Comparison of ENCODE assay signal across 1 cellular context in the genomic region with DNA sequence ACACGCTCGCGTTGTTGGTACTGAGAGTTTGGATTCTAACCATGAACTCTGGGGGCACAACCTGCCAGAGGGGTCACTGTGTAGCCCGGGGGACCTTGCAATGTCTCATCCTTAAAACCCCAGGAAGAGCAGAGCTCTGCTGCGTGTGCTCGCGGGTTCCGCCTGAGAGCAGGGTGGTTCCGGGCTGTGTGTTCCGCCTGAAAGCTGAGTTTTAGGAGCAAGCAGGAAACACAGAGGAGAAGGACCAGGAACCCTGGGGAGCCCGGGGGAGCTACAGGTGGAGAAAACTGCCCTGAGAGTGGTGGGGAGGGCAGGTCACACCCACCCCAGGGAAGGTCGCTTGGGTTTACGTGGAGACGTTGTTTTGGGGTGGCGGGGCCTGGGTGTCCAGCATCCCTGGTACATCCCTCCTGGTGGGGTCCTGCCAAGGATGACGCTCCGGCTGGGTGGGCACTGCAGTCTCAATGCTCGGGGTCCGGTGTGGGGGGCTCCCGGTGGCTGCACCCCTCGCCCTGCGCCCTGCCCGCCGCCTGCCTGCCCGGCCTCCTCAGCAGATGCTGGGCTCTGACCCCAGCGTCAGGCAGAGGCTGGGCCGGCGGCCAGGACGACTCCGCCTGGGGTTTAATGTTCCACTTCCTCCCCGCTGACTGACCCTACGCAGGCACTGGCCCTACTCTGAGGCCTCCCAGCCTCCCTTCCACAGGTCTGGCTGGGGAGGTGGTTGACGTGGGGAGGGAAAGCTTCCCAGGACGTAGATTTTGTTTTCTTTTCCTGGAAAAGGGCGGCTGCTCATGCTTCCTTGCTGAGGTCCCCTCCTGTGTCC.
A peak's percentile ranks its signal among the peaks of the same experiment; 100 is the strongest.
TF ChIP-seq lines count a peak whose summit lies in the region.

No MANE protein-coding gene starts in this region.

TF ChIP-seq in HepG2, 621 proteins besides CTCF, POLR2A, EP300 and RAD21:
- TF ChIP-seq SMAD9 (CRISPR knock-in tag; IDR thresholded peaks at IDR 0.05), result no peak
- 0 out of 2 replicates have a peak, but pooled peaks have one; percentile 35 for TF ChIP-seq ZNF768 (CRISPR knock-in tag; IDR thresholded peaks at IDR 0.05)
- TF ChIP-seq UBTF (CRISPR knock-in tag; IDR thresholded peaks at IDR 0.05), result peak; percentile 41; the same call in 1 of the 2 replicates
- no peak for TF ChIP-seq ZNF503 (CRISPR knock-in tag; IDR thresholded peaks at IDR 0.05)
- TF ChIP-seq, protein P1, sequence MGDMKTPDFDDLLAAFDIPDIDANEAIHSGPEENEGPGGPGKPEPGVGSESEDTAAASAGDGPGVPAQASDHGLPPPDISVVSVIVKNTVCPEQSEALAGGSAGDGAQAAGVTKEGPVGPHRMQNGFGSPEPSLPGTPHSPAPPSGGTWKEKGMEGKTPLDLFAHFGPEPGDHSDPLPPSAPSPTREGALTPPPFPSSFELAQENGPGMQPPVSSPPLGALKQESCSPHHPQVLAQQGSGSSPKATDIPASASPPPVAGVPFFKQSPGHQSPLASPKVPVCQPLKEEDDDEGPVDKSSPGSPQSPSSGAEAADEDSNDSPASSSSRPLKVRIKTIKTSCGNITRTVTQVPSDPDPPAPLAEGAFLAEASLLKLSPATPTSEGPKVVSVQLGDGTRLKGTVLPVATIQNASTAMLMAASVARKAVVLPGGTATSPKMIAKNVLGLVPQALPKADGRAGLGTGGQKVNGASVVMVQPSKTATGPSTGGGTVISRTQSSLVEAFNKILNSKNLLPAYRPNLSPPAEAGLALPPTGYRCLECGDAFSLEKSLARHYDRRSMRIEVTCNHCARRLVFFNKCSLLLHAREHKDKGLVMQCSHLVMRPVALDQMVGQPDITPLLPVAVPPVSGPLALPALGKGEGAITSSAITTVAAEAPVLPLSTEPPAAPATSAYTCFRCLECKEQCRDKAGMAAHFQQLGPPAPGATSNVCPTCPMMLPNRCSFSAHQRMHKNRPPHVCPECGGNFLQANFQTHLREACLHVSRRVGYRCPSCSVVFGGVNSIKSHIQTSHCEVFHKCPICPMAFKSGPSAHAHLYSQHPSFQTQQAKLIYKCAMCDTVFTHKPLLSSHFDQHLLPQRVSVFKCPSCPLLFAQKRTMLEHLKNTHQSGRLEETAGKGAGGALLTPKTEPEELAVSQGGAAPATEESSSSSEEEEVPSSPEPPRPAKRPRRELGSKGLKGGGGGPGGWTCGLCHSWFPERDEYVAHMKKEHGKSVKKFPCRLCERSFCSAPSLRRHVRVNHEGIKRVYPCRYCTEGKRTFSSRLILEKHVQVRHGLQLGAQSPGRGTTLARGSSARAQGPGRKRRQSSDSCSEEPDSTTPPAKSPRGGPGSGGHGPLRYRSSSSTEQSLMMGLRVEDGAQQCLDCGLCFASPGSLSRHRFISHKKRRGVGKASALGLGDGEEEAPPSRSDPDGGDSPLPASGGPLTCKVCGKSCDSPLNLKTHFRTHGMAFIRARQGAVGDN (CRISPR knock-in tag; IDR thresholded peaks at IDR 0.05), result peak; percentile 62
- TF ChIP-seq ZNF331 (CRISPR knock-in tag; IDR thresholded peaks at IDR 0.05), result 0 out of 2 replicates have a peak, but pooled peaks have one; percentile 25
- 0 out of 2 replicates have a peak, but pooled peaks have one; percentile 35 for TF ChIP-seq ZNF772 (CRISPR knock-in tag; IDR thresholded peaks at IDR 0.05)
- peak; percentile 50 for TF ChIP-seq ZFX (CRISPR knock-in tag; IDR thresholded peaks at IDR 0.05; ENCODE audit: low read depth)
- TF ChIP-seq, protein P2, sequence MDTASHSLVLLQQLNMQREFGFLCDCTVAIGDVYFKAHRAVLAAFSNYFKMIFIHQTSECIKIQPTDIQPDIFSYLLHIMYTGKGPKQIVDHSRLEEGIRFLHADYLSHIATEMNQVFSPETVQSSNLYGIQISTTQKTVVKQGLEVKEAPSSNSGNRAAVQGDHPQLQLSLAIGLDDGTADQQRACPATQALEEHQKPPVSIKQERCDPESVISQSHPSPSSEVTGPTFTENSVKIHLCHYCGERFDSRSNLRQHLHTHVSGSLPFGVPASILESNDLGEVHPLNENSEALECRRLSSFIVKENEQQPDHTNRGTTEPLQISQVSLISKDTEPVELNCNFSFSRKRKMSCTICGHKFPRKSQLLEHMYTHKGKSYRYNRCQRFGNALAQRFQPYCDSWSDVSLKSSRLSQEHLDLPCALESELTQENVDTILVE (CRISPR knock-in tag; IDR thresholded peaks at IDR 0.05), result no peak
- TF ChIP-seq NR2F6 (IDR thresholded peaks at IDR 0.05), result no peak
- peak; percentile 33; the same call in 1 of the 2 replicates for TF ChIP-seq NR2F6 (CRISPR knock-in tag; IDR thresholded peaks at IDR 0.05)
- peak; percentile 34; the same call in 1 of the 2 replicates for TF ChIP-seq PATZ1 (CRISPR knock-in tag; IDR thresholded peaks at IDR 0.05)
- no peak for TF ChIP-seq TP53 (CRISPR knock-in tag; conservative IDR thresholded peaks at IDR 0.05)
- TF ChIP-seq ZNF512 (CRISPR knock-in tag; IDR thresholded peaks at IDR 0.05), result no peak
- no peak for TF ChIP-seq ZNF552 (CRISPR knock-in tag; IDR thresholded peaks at IDR 0.05; ENCODE audit: borderline replicate concordance)
- peak; percentile 31; the same call in 1 of the 2 replicates for TF ChIP-seq ZFY (CRISPR knock-in tag; IDR thresholded peaks at IDR 0.05)
- TF ChIP-seq TBX2 (CRISPR knock-in tag; IDR thresholded peaks at IDR 0.05; ENCODE audit: borderline replicate concordance), result peak; percentile 33; the same call in 1 of the 2 replicates
- 0 out of 2 replicates have a peak, but pooled peaks have one; percentile 38 for TF ChIP-seq ELF3 (CRISPR knock-in tag; IDR thresholded peaks at IDR 0.05)
- 0 out of 2 replicates have a peak, but pooled peaks have one; percentile 35 for TF ChIP-seq ZNF788 (CRISPR knock-in tag; IDR thresholded peaks at IDR 0.05; ENCODE audit: borderline replicate concordance)
- no peak for TF ChIP-seq ZNF879 (CRISPR knock-in tag; IDR thresholded peaks at IDR 0.05)
- TF ChIP-seq IKZF1 (IDR thresholded peaks at IDR 0.05), result no peak
- TF ChIP-seq SMAD3 (CRISPR knock-in tag; IDR thresholded peaks at IDR 0.05), result no peak
- 0 out of 2 replicates have a peak, but pooled peaks have one; percentile 3 for TF ChIP-seq RXRB (CRISPR knock-in tag; IDR thresholded peaks at IDR 0.05; ENCODE audit: borderline replicate concordance)
- TF ChIP-seq, protein P3, sequence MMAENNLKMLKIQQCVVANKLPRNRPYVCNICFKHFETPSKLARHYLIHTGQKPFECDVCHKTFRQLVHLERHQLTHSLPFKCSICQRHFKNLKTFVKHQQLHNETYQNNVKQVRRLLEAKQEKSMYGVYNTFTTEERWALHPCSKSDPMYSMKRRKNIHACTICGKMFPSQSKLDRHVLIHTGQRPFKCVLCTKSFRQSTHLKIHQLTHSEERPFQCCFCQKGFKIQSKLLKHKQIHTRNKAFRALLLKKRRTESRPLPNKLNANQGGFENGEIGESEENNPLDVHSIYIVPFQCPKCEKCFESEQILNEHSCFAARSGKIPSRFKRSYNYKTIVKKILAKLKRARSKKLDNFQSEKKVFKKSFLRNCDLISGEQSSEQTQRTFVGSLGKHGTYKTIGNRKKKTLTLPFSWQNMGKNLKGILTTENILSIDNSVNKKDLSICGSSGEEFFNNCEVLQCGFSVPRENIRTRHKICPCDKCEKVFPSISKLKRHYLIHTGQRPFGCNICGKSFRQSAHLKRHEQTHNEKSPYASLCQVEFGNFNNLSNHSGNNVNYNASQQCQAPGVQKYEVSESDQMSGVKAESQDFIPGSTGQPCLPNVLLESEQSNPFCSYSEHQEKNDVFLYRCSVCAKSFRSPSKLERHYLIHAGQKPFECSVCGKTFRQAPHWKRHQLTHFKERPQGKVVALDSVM (CRISPR knock-in tag; IDR thresholded peaks at IDR 0.05), result peak; percentile 86
- TF ChIP-seq SIN3B (IDR thresholded peaks at IDR 0.05; ENCODE audit: low read length), result no peak
- peak; percentile 41; the same call in 1 of the 2 replicates for TF ChIP-seq GABPB1 (CRISPR knock-in tag; IDR thresholded peaks at IDR 0.05)
- TF ChIP-seq ETV5 (CRISPR knock-in tag; IDR thresholded peaks at IDR 0.05; ENCODE audit: borderline replicate concordance), result peak; percentile 14; the same call in 1 of the 2 replicates
- TF ChIP-seq, protein P4, sequence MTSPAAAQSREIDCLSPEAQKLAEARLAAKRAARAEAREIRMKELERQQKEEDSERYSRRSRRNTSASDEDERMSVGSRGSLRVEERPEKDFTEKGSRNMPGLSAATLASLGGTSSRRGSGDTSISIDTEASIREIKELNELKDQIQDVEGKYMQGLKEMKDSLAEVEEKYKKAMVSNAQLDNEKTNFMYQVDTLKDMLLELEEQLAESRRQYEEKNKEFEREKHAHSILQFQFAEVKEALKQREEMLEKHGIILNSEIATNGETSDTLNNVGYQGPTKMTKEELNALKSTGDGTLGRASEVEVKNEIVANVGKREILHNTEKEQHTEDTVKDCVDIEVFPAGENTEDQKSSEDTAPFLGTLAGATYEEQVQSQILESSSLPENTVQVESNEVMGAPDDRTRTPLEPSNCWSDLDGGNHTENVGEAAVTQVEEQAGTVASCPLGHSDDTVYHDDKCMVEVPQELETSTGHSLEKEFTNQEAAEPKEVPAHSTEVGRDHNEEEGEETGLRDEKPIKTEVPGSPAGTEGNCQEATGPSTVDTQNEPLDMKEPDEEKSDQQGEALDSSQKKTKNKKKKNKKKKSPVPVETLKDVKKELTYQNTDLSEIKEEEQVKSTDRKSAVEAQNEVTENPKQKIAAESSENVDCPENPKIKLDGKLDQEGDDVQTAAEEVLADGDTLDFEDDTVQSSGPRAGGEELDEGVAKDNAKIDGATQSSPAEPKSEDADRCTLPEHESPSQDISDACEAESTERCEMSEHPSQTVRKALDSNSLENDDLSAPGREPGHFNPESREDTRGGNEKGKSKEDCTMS (CRISPR knock-in tag; conservative IDR thresholded peaks at IDR 0.05), result no peak
- no peak for TF ChIP-seq FOXK1 (CRISPR knock-in tag; IDR thresholded peaks at IDR 0.05; ENCODE audit: borderline replicate concordance, low read depth)
